In genomic region chr2:27095745-27096651, GRCh38 we compare ENCODE assay signal across 8 cellular contexts. TPM values are rescaled to one million over a fixed set of nuclear protein-coding genes. Genes with fewer than 3 reads are reported as not detected.
DNase-seq lines count a peak whose midpoint lies in the region; ATAC-seq lines count a peak whose summit lies in the region.

No MANE protein-coding gene starts in this region.

- peak overlapping the region; percentile 68 for H3K4me2 ChIP-seq in BLaER1
- H3K4me2 ChIP-seq in neuronal stem cell (ENCODE audit: insufficient read depth, low read length, poor library complexity, severe bottlenecking) = peak overlapping the region; percentile 59

- no peaks in the 10 kb centered on the region for H3K27me3 Mint-ChIP-seq in activated T-helper 17 cell treated with anti-CD3 and anti-CD28 coated beads, Interleukin-2, amount 50 U/mL, for 72 hours

- H3K14ac ChIP-seq in neuronal stem cell (ENCODE audit: low read length) = no peak overlapping the region

- no peak overlapping the region for H4K91ac ChIP-seq in neuronal stem cell (ENCODE audit: low read depth, low read length, poor library complexity)

- H2BK15ac ChIP-seq in neuronal stem cell (ENCODE audit: low read length) = no peak overlapping the region

- no peak overlapping the region for H3K9ac ChIP-seq in BLaER1
- no peak overlapping the region for H3K9ac ChIP-seq in neuronal stem cell (ENCODE audit: low read depth, low read length, poor library complexity)

- DNase-seq in NCI-H460 (ENCODE audit: extremely low read depth, low read depth) = peak; percentile 37
- peak; percentile 51 for DNase-seq in foreskin melanocyte
- no peak for DNase-seq in neuronal stem cell (ENCODE audit: low spot score)

- H3K36me3 Mint-ChIP-seq in activated T-helper 17 cell treated with anti-CD3 and anti-CD28 coated beads, Interleukin-2, amount 50 U/mL, for 72 hours (ENCODE audit: low read depth) = no peaks in the 10 kb centered on the region

- H3K23ac ChIP-seq in neuronal stem cell (ENCODE audit: low read depth, low read length, poor library complexity) = no peak overlapping the region

- no peaks in the 10 kb centered on the region for H3K79me1 ChIP-seq in neuronal stem cell (ENCODE audit: low read depth, low read length)

- H4K8ac ChIP-seq in neuronal stem cell (ENCODE audit: low read depth, low read length) = peak overlapping the region; percentile 75

- no peaks in the 10 kb centered on the region for H3K9me3 Mint-ChIP-seq in activated T-helper 17 cell treated with anti-CD3 and anti-CD28 coated beads, Interleukin-2, amount 50 U/mL, for 72 hours

- H4K20me1 ChIP-seq in BLaER1 = no peaks in the 10 kb centered on the region

- no peak overlapping the region for H2BK12ac ChIP-seq in neuronal stem cell (ENCODE audit: low read length)

- peak; percentile 53 for ATAC-seq in GM19372 (IDR thresholded peaks at IDR 0.05; ENCODE audit: low read depth, unreplicated experiment)
- ATAC-seq in activated T-helper 17 cell treated with anti-CD3 and anti-CD28 coated beads, Interleukin-2, amount 50 U/mL, for 72 hours (replicated peaks) = peak; percentile 76
- no peak for ATAC-seq in GM18867 (IDR thresholded peaks at IDR 0.05; ENCODE audit: unreplicated experiment)
- ATAC-seq in GM21381 (IDR thresholded peaks at IDR 0.05; ENCODE audit: unreplicated experiment) = no peak

- H3K4me3 ChIP-seq in BLaER1 (no peak overlapping the region), neuronal stem cell (ENCODE audit: low read length in 2 of 2) (peak overlapping the region; percentile 5 to 32)

- H2AK5ac ChIP-seq in neuronal stem cell (ENCODE audit: low read depth, low read length) = peak overlapping the region; percentile 49

- peaks cover 37% of the 10 kb centered on the region for H3K4me1 ChIP-seq in BLaER1
- H3K4me1 ChIP-seq in neuronal stem cell (ENCODE audit: control insufficient read depth in 2 of 2, insufficient read depth in 1 of 2, low read depth in 1 of 2, low read length in 2 of 2) = peaks cover 0 to 4% of the 10 kb centered on the region in 2 donors

- no peaks in the 10 kb centered on the region for H3K9me3 ChIP-seq in BLaER1
- H3K9me3 ChIP-seq in neuronal stem cell (replicated peaks in 1 of 2; ENCODE audit: control insufficient read depth in 2 of 2, insufficient read depth in 1 of 2, low read depth in 1 of 2, low read length in 2 of 2) = no peaks in the 10 kb centered on the region

- H2BK5ac ChIP-seq in neuronal stem cell (ENCODE audit: low read length) = no peak overlapping the region

- WGBS in neuronal stem cell (ENCODE audit: extremely low coverage in 2 of 2, insufficient read length in 2 of 2, insufficient replicate concordance in 1 of 2), 2 donors = no CpG with 5 or more reads among the region's 18 CpGs

- no peak overlapping the region for H2BK120ac ChIP-seq in neuronal stem cell (ENCODE audit: low read depth, low read length)

- H3K36me3 ChIP-seq in BLaER1 (no peaks in the 10 kb centered on the region; the same call in 1 of the 2 replicates), neuronal stem cell (replicated peaks in 1 of 2; ENCODE audit: control insufficient read depth in 2 of 2, insufficient read depth in 2 of 2, low read length in 2 of 2) (peaks cover 0 to 1% of the 10 kb centered on the region in 2 donors)

- no peak overlapping the region for H3K4ac ChIP-seq in neuronal stem cell (ENCODE audit: low read length)

- peak overlapping the region; percentile 39 for H3K18ac ChIP-seq in neuronal stem cell (ENCODE audit: low read length)

- H3K27ac Mint-ChIP-seq in activated T-helper 17 cell treated with anti-CD3 and anti-CD28 coated beads, Interleukin-2, amount 50 U/mL, for 72 hours = no peak overlapping the region

- H3K27me3 ChIP-seq in BLaER1 = no peaks in the 10 kb centered on the region
- no peaks in the 10 kb centered on the region for H3K27me3 ChIP-seq in neuronal stem cell (ENCODE audit: control insufficient read depth in 3 of 3, insufficient read depth in 3 of 3, low read depth in 1 of 3, low read length in 3 of 3)

- H3K27ac ChIP-seq in BLaER1 = no peak overlapping the region
- H3K27ac ChIP-seq in neuronal stem cell (replicated peaks; ENCODE audit: low read length) = no peak overlapping the region

- H3K4me3 Mint-ChIP-seq in activated T-helper 17 cell treated with anti-CD3 and anti-CD28 coated beads, Interleukin-2, amount 50 U/mL, for 72 hours = no peak overlapping the region

- peak overlapping the region; percentile 94 for H2AFZ ChIP-seq in neuronal stem cell (ENCODE audit: low read length)

- no peaks in the 10 kb centered on the region for H3K4me1 Mint-ChIP-seq in activated T-helper 17 cell treated with anti-CD3 and anti-CD28 coated beads, Interleukin-2, amount 50 U/mL, for 72 hours

RNA-seq across cellular contexts. Expression of gene KHK, which starts 9.4 kb away (rescaled TPM):
- 1.2 and 1.7 TPM in 2 replicates for total RNA-seq in NCI-H460 (2014; rRNA removed; shearing (Covaris generic))
- polyA plus RNA-seq in NCI-H460 (2014; cell fraction: nucleus; rRNA removed) = 4.6 and 10.6 TPM in 2 replicates
- 10 to 100 TPM in 1 of 2 donors, 1 to 10 TPM in 1; 5.9 to 10.5 TPM for total RNA-seq in activated T-helper 17 cell treated with anti-CD3 and anti-CD28 coated beads, Interleukin-2, amount 50 U/mL, for 72 hours
- 3.8 TPM for polyA plus RNA-seq in neuronal stem cell (2013, experiment 1 of 2)
- 3.7 TPM for polyA plus RNA-seq in neuronal stem cell (2013, experiment 2 of 2)

RNA-seq across cellular contexts. Expression of gene EMILIN1, which starts 17.6 kb away (rescaled TPM):
- 0.22 TPM in 1 of 2 replicates, not detected in the other for total RNA-seq in NCI-H460 (2014; rRNA removed; shearing (Covaris generic))
- polyA plus RNA-seq in NCI-H460 (2014; cell fraction: nucleus; rRNA removed) = 0.07 and 0.74 TPM in 2 replicates
- under 1 TPM; 0.42 to 0.93 TPM for total RNA-seq in activated T-helper 17 cell treated with anti-CD3 and anti-CD28 coated beads, Interleukin-2, amount 50 U/mL, for 72 hours
- 3.0 TPM for polyA plus RNA-seq in neuronal stem cell (2013, experiment 1 of 2)
- polyA plus RNA-seq in neuronal stem cell (2013, experiment 2 of 2) = 2.9 TPM

RNA-seq across cellular contexts. Expression of gene CGREF1, which starts 22.9 kb away (rescaled TPM):
- 43.2 and 45.2 TPM in 2 replicates for total RNA-seq in NCI-H460 (2014; rRNA removed; shearing (Covaris generic))
- polyA plus RNA-seq in NCI-H460 (2014; cell fraction: nucleus; rRNA removed) = 67.1 and 68.9 TPM in 2 replicates
- total RNA-seq in activated T-helper 17 cell treated with anti-CD3 and anti-CD28 coated beads, Interleukin-2, amount 50 U/mL, for 72 hours = 1 to 10 TPM; 3.7 to 4.6 TPM
- 4.3 TPM for polyA plus RNA-seq in neuronal stem cell (2013, experiment 1 of 2)
- polyA plus RNA-seq in neuronal stem cell (2013, experiment 2 of 2) = 4.5 TPM

RNA-seq across cellular contexts. Expression of gene OST4, which starts 24.5 kb away (rescaled TPM):
- 255 and 293 TPM in 2 replicates for total RNA-seq in NCI-H460 (2014; rRNA removed; shearing (Covaris generic))
- polyA plus RNA-seq in NCI-H460 (2014; cell fraction: nucleus; rRNA removed) = 217 and 273 TPM in 2 replicates
- 100 to 1,000 TPM; 286 to 313 TPM for total RNA-seq in activated T-helper 17 cell treated with anti-CD3 and anti-CD28 coated beads, Interleukin-2, amount 50 U/mL, for 72 hours
- 668 TPM for polyA plus RNA-seq in neuronal stem cell (2013, experiment 1 of 2)
- polyA plus RNA-seq in neuronal stem cell (2013, experiment 2 of 2) = 664 TPM

RNA-seq across cellular contexts. Expression of gene ABHD1, which starts 27.6 kb away (rescaled TPM):
- total RNA-seq in NCI-H460 (2014; rRNA removed; shearing (Covaris generic)) = 1.4 and 1.7 TPM in 2 replicates
- polyA plus RNA-seq in NCI-H460 (2014; cell fraction: nucleus; rRNA removed) = 0.91 and 1.3 TPM in 2 replicates
- total RNA-seq in activated T-helper 17 cell treated with anti-CD3 and anti-CD28 coated beads, Interleukin-2, amount 50 U/mL, for 72 hours = under 1 TPM; 0.17 to 0.40 TPM
- 0.36 TPM for polyA plus RNA-seq in neuronal stem cell (2013, experiment 1 of 2)
- 0.24 TPM for polyA plus RNA-seq in neuronal stem cell (2013, experiment 2 of 2)

Comparison
In these comparisons a context has a peak if more than half of its experiments do, and no peak if none do; other contexts are left out.
1. ATAC-seq: peak in GM19372 (single experiment) and activated T-helper 17 cell treated with anti-CD3 and anti-CD28 coated beads, Interleukin-2, amount 50 U/mL, for 72 hours (single experiment); none in GM18867 (single experiment) and GM21381 (single experiment).